ENCODE assay signal across 6 cellular contexts in the genomic region with DNA sequence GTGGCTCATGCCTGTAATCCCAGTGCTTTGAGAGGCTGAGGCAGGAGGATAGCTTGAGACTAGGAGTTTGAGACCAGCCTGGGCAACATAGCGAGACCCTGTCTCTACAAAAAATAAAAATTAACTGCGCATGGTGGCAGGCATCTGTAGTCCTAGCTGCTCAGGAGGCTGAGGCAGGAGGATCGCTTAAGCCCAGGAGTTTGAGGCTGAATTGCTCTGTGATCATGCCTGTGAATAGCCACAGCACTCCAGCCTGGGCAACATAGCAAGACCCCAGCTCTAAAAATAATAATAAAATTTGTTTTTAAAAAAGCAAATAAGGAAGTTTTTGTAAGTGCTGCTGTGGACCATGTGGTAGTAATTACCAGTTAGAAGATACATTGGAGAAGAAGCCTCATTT. TPM values are rescaled to one million over a fixed set of nuclear protein-coding genes. Genes with fewer than 3 reads are reported as not detected.
DNase-seq lines count a peak whose midpoint lies in the region; ATAC-seq, FAIRE-seq and TF ChIP-seq lines count a peak whose summit lies in the region.
"Not testable (repeated sequence)": the region's sequence is repeated elsewhere in the genome, so short reads cannot be mapped to it uniquely, and the experiment has no call there.

No MANE protein-coding gene starts in this region.

- not testable (repeated sequence) for ATAC-seq in WTC11, K562

- H3K4me3 Mint-ChIP-seq in WTC11, nephron: not testable (repeated sequence)

- H3K27ac ChIP-seq in OCI-LY1 (ENCODE audit: low read depth, low read length, poor library complexity, severe bottlenecking), result peak overlapping the region; percentile 94
- not testable (repeated sequence) for H3K27ac ChIP-seq in K562 (ENCODE audit: extremely low read depth, low read depth, low read length)
- H3K27ac ChIP-seq in epithelial cell of prostate, result peak overlapping the region; percentile 43
- peak overlapping the region; percentile 60 for H3K27ac ChIP-seq in keratinocyte (ENCODE audit: control insufficient read depth, insufficient read depth, low read length)

- not testable (repeated sequence) for BruUV-seq in K562 (replicated peaks; lab: Mats Ljungman, UMichigan)

- H3K4me1 ChIP-seq in OCI-LY1 (ENCODE audit: insufficient read depth, low read length, severe bottlenecking) (peaks cover 100% of the 10 kb centered on the region), keratinocyte (ENCODE audit: control insufficient read depth, extremely low read depth, insufficient read depth, low read length) (peaks cover 18% of the 10 kb centered on the region)
- H3K4me1 ChIP-seq in K562 (replicated peaks in 1 of 2; ENCODE audit: control insufficient read depth in 2 of 2, insufficient read depth in 2 of 2, low read length in 2 of 2), result not testable (repeated sequence)

- not testable (repeated sequence) for H3K9ac ChIP-seq in OCI-LY1 (ENCODE audit: low read length); K562 (ENCODE audit: insufficient read depth in 1 of 2, low read depth in 2 of 2, low read length in 2 of 2); keratinocyte (ENCODE audit: control insufficient read depth, extremely low read depth, insufficient read depth, low read length)

- not testable (repeated sequence) for H3K27me3 ChIP-seq in OCI-LY1 (ENCODE audit: insufficient read depth, low read length); K562 (ENCODE audit: control insufficient read depth in 2 of 2, insufficient read depth in 2 of 2, low read length in 2 of 2); keratinocyte (ENCODE audit: control insufficient read depth, extremely low read depth, insufficient read depth, low read length)

- H3K27me3 Mint-ChIP-seq in WTC11 (ENCODE audit: low read depth); nephron (ENCODE audit: low read depth): not testable (repeated sequence)

- POLR2A ChIA-PET in WTC11 (lab: Charles Lee); K562 (lab: Yijun Ruan, JAX): not testable (repeated sequence)

- in situ Hi-C loops in K562 (cut with MboI), result not testable (repeated sequence)

- not testable (repeated sequence) for H3K36me3 Mint-ChIP-seq in WTC11; nephron (ENCODE audit: low read depth)

- TF ChIP-seq POLR2A in K562 (conservative IDR thresholded peaks at IDR 0.05), result not testable (repeated sequence)

- H3K27ac Mint-ChIP-seq in WTC11, result not testable (repeated sequence)
- peak overlapping the region; percentile 86 to 97 (median 88) for H3K27ac Mint-ChIP-seq in nephron

- H3K4me2 ChIP-seq in OCI-LY1 (ENCODE audit: low read length); K562 (ENCODE audit: insufficient read depth, low read length); keratinocyte (ENCODE audit: control insufficient read depth, extremely low read depth, insufficient read depth, low read depth, low read length): not testable (repeated sequence)

- not testable (repeated sequence) for TF ChIP-seq RAD21 in K562 (CRISPR knock-in tag; conservative IDR thresholded peaks at IDR 0.05 in 1 of 2, IDR thresholded peaks at IDR 0.05 in 1 of 2)

- peaks cover 61% of the 10 kb centered on the region for H3K36me3 ChIP-seq in OCI-LY1 (ENCODE audit: insufficient read depth, low read length)
- H3K36me3 ChIP-seq in K562 (ENCODE audit: control insufficient read depth, insufficient read depth, low read length); keratinocyte (ENCODE audit: control insufficient read depth in 2 of 2, extremely low read depth in 1 of 2, insufficient read depth in 2 of 2, low read length in 2 of 2): not testable (repeated sequence)

- FAIRE-seq in K562 (lab: Jason Lieb, UNC); keratinocyte (lab: Jason Lieb, UNC): not testable (repeated sequence)

- not testable (repeated sequence) for H3K9me2 ChIP-seq in OCI-LY1 (ENCODE audit: low read depth, low read length)

- CTCF ChIA-PET in WTC11 (lab: Charles Lee); K562 (lab: Yijun Ruan, JAX; ENCODE audit: low intra/inter-chr PET ratio): not testable (repeated sequence)

- not testable (repeated sequence) for H3K9me3 ChIP-seq in OCI-LY1 (ENCODE audit: low read length); K562 (replicated peaks; ENCODE audit: control insufficient read depth, insufficient read depth, low read depth, low read length); keratinocyte (ENCODE audit: control insufficient read depth, low read depth, low read length)

- H3F3A ChIP-seq in OCI-LY1 (ENCODE audit: insufficient read depth, low read length), result not testable (repeated sequence)

- H3K4me1 Mint-ChIP-seq in WTC11 (peaks cover 29% of the 10 kb centered on the region), nephron (peaks cover 82% of the 10 kb centered on the region)

- H3K4me3 ChIP-seq in OCI-LY1 (ENCODE audit: low read depth, low read length, poor library complexity, severe bottlenecking); K562; keratinocyte (ENCODE audit: control insufficient read depth in 2 of 3, extremely low read depth in 1 of 3, insufficient read depth in 2 of 3, low read depth in 1 of 3, low read length in 3 of 3): not testable (repeated sequence)

- TF ChIP-seq EP300 in K562 (IDR thresholded peaks at IDR 0.05; ENCODE audit: low read length), result not testable (repeated sequence)

- H3K9me3 Mint-ChIP-seq in WTC11, nephron: not testable (repeated sequence)

- intact Hi-C loops in K562 (cut with micrococcal nuclease), result not testable (repeated sequence)

- dilution Hi-C loops in keratinocyte (cut with MboI; ENCODE audit: extremely low pct_ligation_motif_present, low sequenced_read_pairs), result not testable (repeated sequence)

- H3K79me2 ChIP-seq in OCI-LY1 (ENCODE audit: insufficient read depth, low read length), result peaks cover 98% of the 10 kb centered on the region
- not testable (repeated sequence) for H3K79me2 ChIP-seq in K562 (ENCODE audit: control insufficient read depth, insufficient read depth, low read length); keratinocyte (ENCODE audit: control insufficient read depth, insufficient read depth, low read length)

- not testable (repeated sequence) for H3K9me1 ChIP-seq in K562 (ENCODE audit: control insufficient read depth, insufficient read depth, low read length); keratinocyte (ENCODE audit: control insufficient read depth, extremely low read depth, insufficient read depth, low read length)

- not testable (repeated sequence) for H2AFZ ChIP-seq in OCI-LY1 (ENCODE audit: low read length); K562 (ENCODE audit: low read depth, low read length); keratinocyte (ENCODE audit: control insufficient read depth, low read length)

- WGBS in K562 (ENCODE audit: insufficient coverage, low coverage, missing lambda C conversion rate), result 0% methylated on average over 3 of the region's 3 CpGs

- not testable (repeated sequence) for H4K20me1 ChIP-seq in OCI-LY1 (ENCODE audit: insufficient read depth, low read length); K562 (replicated peaks; ENCODE audit: control insufficient read depth, insufficient read depth, low read length); keratinocyte (ENCODE audit: control insufficient read depth, extremely low read depth, insufficient read depth, low read length)

- TF ChIP-seq CTCF in OCI-LY1 (IDR thresholded peaks at IDR 0.05; ENCODE audit: low read length); WTC11 (IDR thresholded peaks at IDR 0.05); K562 (IDR thresholded peaks at IDR 0.05 in 2 of 3, conservative IDR thresholded peaks at IDR 0.05 in 1 of 3; ENCODE audit: insufficient read depth in 2 of 3, low read depth in 1 of 3, low read length in 3 of 3); keratinocyte (optimal IDR thresholded peaks at IDR 0.05 in 1 of 3, IDR thresholded peaks at IDR 0.05 in 1 of 3, conservative IDR thresholded peaks at IDR 0.05 in 1 of 3; ENCODE audit: extremely low read depth in 1 of 3, insufficient read depth in 2 of 3, low read length in 3 of 3); nephron (IDR thresholded peaks at IDR 0.05; ENCODE audit: unreplicated experiment in 3 of 3): not testable (repeated sequence)

- DNase-seq in WTC11 (ENCODE audit: low spot score); K562 (ENCODE audit: extremely low read depth in 1 of 4, low spot score in 3 of 4); epithelial cell of prostate (ENCODE audit: low read depth, low spot score); keratinocyte (ENCODE audit: low read depth, low spot score): not testable (repeated sequence)

RNA-seq across cellular contexts. Expression of gene SMAD1, which starts 51.8 kb away (rescaled TPM):
- total RNA-seq in WTC11 (2021) (14.1 to 15.4 TPM (median 15.1 TPM) in 3 replicates), K562 (2014; rRNA removed) (0.05 and 0.20 TPM in 2 replicates), K562 (2014; rRNA removed; fragmentation: Illumina TruSeq; extraction: Trizol) (0.13 TPM in 1 of 2 replicates, not detected in the other), K562 (2015; rRNA removed; fragmentation: Illumina TruSeq; extraction: Trizol) (0.30 and 0.54 TPM in 2 replicates), K562 (2021) (not detected in 2 replicates)
- total RNA-seq in K562 (2011; cell fraction: chromatin; rRNA removed; ENCODE audit: low replicate concordance), result 0.70 TPM in 1 of 2 replicates, not detected in the other
- total RNA-seq in K562 (2011; cell fraction: nucleolus; rRNA removed), result not detected in 2 replicates
- total RNA-seq in K562 (2011; cell fraction: nucleoplasm; rRNA removed), result 0.22 TPM in 1 of 2 replicates, not detected in the other
- polyA plus RNA-seq in K562 (2011; rRNA removed) (0.29 and 9.1 TPM in 2 replicates), K562 (2014; fragmentation: Illumina TruSeq; extraction: Trizol) (0.14 and 0.25 TPM in 2 replicates), K562 (2014; fragmentation: Nextera tagmentation; extraction: Ambion mirVana) (under 1 TPM in 1 of 2 experiments, not detected in 1; 0.17 TPM), K562 (2014; rRNA removed) (0.05 and 0.32 TPM in 2 replicates), keratinocyte (31.9 to 39.2 TPM (median 33.5 TPM) in 3 replicates)
- 5.9 and 10.3 TPM in 2 replicates for polyA plus RNA-seq in K562 (2011; cell fraction: cytosol; rRNA removed)
- 0.14 and 6.0 TPM in 2 replicates for polyA plus RNA-seq in K562 (2011; cell fraction: nucleus; rRNA removed)
- 0.07 and 0.12 TPM in 2 replicates for polyA plus RNA-seq in K562 (2012)
- 0.60 and 12.5 TPM in 2 replicates for polyA minus RNA-seq in K562 (2011; rRNA and poly(A)+ RNA removed)
- polyA minus RNA-seq in K562 (2011; cell fraction: cytosol; rRNA and poly(A)+ RNA removed), result 4.5 TPM in 1 of 2 replicates, not detected in the other
- 0.40 and 7.2 TPM in 2 replicates for polyA minus RNA-seq in K562 (2011; cell fraction: nucleus; rRNA and poly(A)+ RNA removed)
- polyA plus RNA-seq in keratinocyte (2011; ENCODE audit: low read depth), result 11.6 TPM
- 22.5 and 30.9 TPM in 2 replicates for polyA plus RNA-seq in keratinocyte (2011; cell fraction: cytosol; rRNA removed)
- polyA plus RNA-seq in keratinocyte (2011; cell fraction: nucleus; rRNA removed), result 37.3 and 42.7 TPM in 2 replicates
- 12.5 and 18.1 TPM in 2 replicates for polyA plus RNA-seq in keratinocyte (2012; ENCODE audit: low replicate concordance)
- polyA minus RNA-seq in keratinocyte, result 29.3 to 39.9 TPM (median 34.1 TPM) in 3 replicates
- 17.1 TPM for polyA minus RNA-seq in keratinocyte (2011; cell fraction: cytosol; rRNA and poly(A)+ RNA removed)
- 27.4 and 40.8 TPM in 2 replicates for polyA minus RNA-seq in keratinocyte (2011; cell fraction: nucleus; rRNA and poly(A)+ RNA removed)
